ENCODE assay signal across 27 cellular contexts in the genomic region with DNA sequence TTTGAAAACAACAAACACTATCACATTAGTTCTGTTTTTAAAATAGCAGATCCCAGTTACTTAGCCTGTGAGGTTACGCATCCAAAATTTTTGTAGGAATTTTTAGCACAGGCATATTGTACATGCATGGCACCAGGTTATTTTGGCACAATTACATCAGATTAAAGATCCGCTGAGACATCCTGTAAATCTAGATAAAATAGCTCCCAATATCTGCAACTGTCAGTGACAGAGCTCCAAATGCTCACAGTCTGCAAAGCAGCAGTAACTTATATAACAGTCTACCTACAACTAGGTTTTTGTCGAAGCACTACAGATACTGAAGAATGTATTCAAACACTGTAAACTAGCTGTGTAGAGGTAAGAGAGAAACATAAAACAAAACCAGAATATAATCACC.
"Had no signal": no experiment of that assay in that cellular context is flagged by ENCODE, and none has a peak within 500 bp of the region (broad histone marks: within the 10 kb centered on the region; RNA-seq: fewer than 3 reads in every experiment).

No MANE protein-coding gene starts in this region.

- ATAC-seq: activated CD4-positive, alpha-beta T cell treated with anti-CD3 and anti-CD28 coated beads for 36 hours; activated CD8-positive, alpha-beta memory T cell treated with anti-CD3 and anti-CD28 coated beads, Interleukin-2, amount 10 ng/mL, durations not matched to agents 7 days and 5 days; activated CD8-positive, alpha-beta T cell treated with anti-CD3 and anti-CD28 coated beads, Interleukin-2, amount 10 ng/mL, durations not matched to agents 7 days and 5 days; activated naive CD8-positive, alpha-beta T cell treated with anti-CD3 and anti-CD28 coated beads, Interleukin-2, amount 50 U/mL, for 24 hours had no signal

- H3K4me1 ChIP-seq: ascending aorta, breast epithelium had no signal

- H3K27ac ChIP-seq: ascending aorta, breast epithelium, VCaP had no signal

- H3K36me3 ChIP-seq: ascending aorta, breast epithelium had no signal

- H3K27me3 ChIP-seq: ascending aorta, breast epithelium had no signal

- DNase-seq: activated B cell treated with CpG ODN at 0.5 μM for 24 hours; activated CD4-positive, alpha-beta memory T cell treated with anti-CD3 and anti-CD28 coated beads, Interleukin-2, amount 10 ng/mL, durations not matched to agents 7 days and 5 days; activated CD4-positive, alpha-beta T cell treated with anti-CD3 and anti-CD28 coated beads for 1 hour; activated CD4-positive, alpha-beta T cell treated with anti-CD3 and anti-CD28 coated beads for 36 hours; activated CD4-positive, alpha-beta T cell treated with anti-CD3 and anti-CD28 coated beads for 48 hours; activated CD4-positive, alpha-beta T cell treated with anti-CD3 and anti-CD28 coated beads, Interleukin-2, amount 10 ng/mL, durations not matched to agents 7 days and 5 days; activated CD4-positive, alpha-beta T cell treated with anti-CD3 and anti-CD28 coated beads, Interleukin-2, amount 50 U/mL, for 48 hours; activated CD8-positive, alpha-beta memory T cell treated with anti-CD3 and anti-CD28 coated beads for 24 hours; activated CD8-positive, alpha-beta memory T cell treated with anti-CD3 and anti-CD28 coated beads, Interleukin-2, amount 10 ng/mL, durations not matched to agents 7 days and 5 days; activated CD8-positive, alpha-beta memory T cell treated with anti-CD3 and anti-CD28 coated beads, Interleukin-2, amount 50 U/mL, for 48 hours; activated CD8-positive, alpha-beta T cell treated with anti-CD3 and anti-CD28 coated beads, Interleukin-2, amount 10 ng/mL, durations not matched to agents 7 days and 5 days; activated effector memory CD4-positive, alpha-beta T cell treated with Interleukin-2 at 50 U/mL for 16 hours; activated gamma-delta T cell; activated naive CD4-positive, alpha-beta T cell treated with anti-CD3 and anti-CD28 coated beads, Interleukin-2, amount 10 ng/mL, durations not matched to agents 7 days and 5 days; activated naive CD4-positive, alpha-beta T cell treated with Interleukin-2 at 50 U/mL for 16 hours; activated naive CD8-positive, alpha-beta T cell treated with anti-CD3 and anti-CD28 coated beads, Interleukin-2, amount 10 ng/mL, durations not matched to agents 7 days and 5 days; activated naive CD8-positive, alpha-beta T cell treated with anti-CD3 and anti-CD28 coated beads, Interleukin-2, amount 50 U/mL, for 24 hours; activated T-cell treated with anti-CD3 and anti-CD28 coated beads, Interleukin-2, amount 50 U/mL, for 24 hours; activated T-cell treated with anti-CD3 and anti-CD28 coated beads, Interleukin-2, amount 50 U/mL, for 48 hours; amygdala; anterior cingulate cortex; T-helper 1 cell; T-helper 2 cell; T-helper 9 cell had no signal

- H3K9me3 ChIP-seq: ascending aorta, breast epithelium had no signal

- H3K4me3 ChIP-seq: ascending aorta, breast epithelium had no signal
